16 cellular contexts compared by ENCODE assay signal in genomic region chr9:80004687-80005086, GRCh38.
DNase-seq lines count a peak whose midpoint lies in the region; ATAC-seq, FAIRE-seq and TF ChIP-seq lines count a peak whose summit lies in the region.
"Had no signal": no experiment of that assay in that cellular context is flagged by ENCODE, and none has a peak within 500 bp of the region (broad histone marks: within the 10 kb centered on the region; RNA-seq: fewer than 3 reads in every experiment).

No MANE protein-coding gene starts in this region.

- H3F3A ChIP-seq in PC-3 (ENCODE audit: low read length, unreplicated experiment), result no peaks in the 10 kb centered on the region

- BruUV-seq in PC-3 (replicated peaks; lab: Mats Ljungman, UMichigan) (no TSS peak), endothelial cell of umbilical vein (replicated peaks; lab: Mats Ljungman, UMichigan) (no TSS peak)

- dilution Hi-C loops in endothelial cell of umbilical vein (cut with MboI; ENCODE audit: extremely low pct_ligation_motif_present, low sequenced_read_pairs), result no loop called here

- H3K27me3 ChIP-seq in PC-3 (ENCODE audit: low read length), result no peaks in the 10 kb centered on the region
- H3K27me3 ChIP-seq in endothelial cell of umbilical vein (ENCODE audit: control insufficient read depth in 2 of 2, insufficient read depth in 2 of 2, low read length in 2 of 2), result no peaks in the 10 kb centered on the region
- peaks cover 0 to under 1% (median 0%) of the 10 kb centered on the region in 4 donors for H3K27me3 ChIP-seq in pancreas

- H2AFZ ChIP-seq in PC-3 (ENCODE audit: low read length) (no peak overlapping the region), endothelial cell of umbilical vein (ENCODE audit: low read depth, low read length) (no peak overlapping the region)
- H2AFZ ChIP-seq: GM23338 had no signal

- H3K27ac ChIP-seq in PC-3 (ENCODE audit: low read length), result no peak overlapping the region
- H3K27ac ChIP-seq in endothelial cell of umbilical vein (ENCODE audit: insufficient read depth, low read depth, low read length), result no peak overlapping the region
- no peak overlapping the region for H3K27ac ChIP-seq in pancreas

- peak; percentile 38 for DNase-seq in LHCN-M2 (ENCODE audit: low read depth)
- peak; percentile 52 for DNase-seq in PC-3
- peak; percentile 36 for DNase-seq in endothelial cell of umbilical vein (ENCODE audit: low read depth, low spot score)
- DNase-seq in pancreas, result no peak
- no peak for DNase-seq in D721Med (ENCODE audit: insufficient read length, low spot score)
- DNase-seq: COR-L47, NCI-H1105 treated with DMSO at 0.1 percent for 48 hours, NCI-H187, NCI-H2171, NCI-H446 treated with DMSO at 0.1 percent for 48 hours, SW 1271 had no signal

- H3K4me1 ChIP-seq in PC-3 (ENCODE audit: insufficient read depth, low read length), result peaks cover 4% of the 10 kb centered on the region; the same call in 1 of the 2 replicates
- no peaks in the 10 kb centered on the region for H3K4me1 ChIP-seq in endothelial cell of umbilical vein (ENCODE audit: control insufficient read depth, extremely low read depth, insufficient read depth, low read length)
- H3K4me1 ChIP-seq in pancreas, result no peaks in the 10 kb centered on the region

- H3K4me2 ChIP-seq in PC-3 (ENCODE audit: low read length) (no peak overlapping the region), endothelial cell of umbilical vein (ENCODE audit: insufficient read depth, low read length) (no peak overlapping the region)
- H3K4me2 ChIP-seq: GM23338 had no signal

- H3K4me3 ChIP-seq in PC-3 (ENCODE audit: low read length) (no peak overlapping the region), endothelial cell of umbilical vein (replicated peaks in 1 of 3; ENCODE audit: insufficient read depth in 1 of 3, low read depth in 1 of 3, low read length in 3 of 3) (no peak overlapping the region), pancreas (no peak overlapping the region)
- H3K4me3 ChIP-seq: GM23338 had no signal

- TF ChIP-seq POLR2A in endothelial cell of umbilical vein (IDR thresholded peaks at IDR 0.05; ENCODE audit: low read depth, low read length), result no peak

- H3K79me2 ChIP-seq in PC-3 (ENCODE audit: low read length) (no peaks in the 10 kb centered on the region), endothelial cell of umbilical vein (ENCODE audit: control insufficient read depth, insufficient read depth, low read length) (no peaks in the 10 kb centered on the region)

- CTCF ChIA-PET in PC-3 (lab: Charles Lee) (no interaction called here), endothelial cell of umbilical vein (lab: Charles Lee) (interaction anchor here (1.0 kb wide), 1 partner anchor 129 kb away, joined by 3 read pairs; no protein-coding TSS in a partner anchor)

- TF ChIP-seq CTCF in PC-3 (conservative IDR thresholded peaks at IDR 0.05; ENCODE audit: low read depth, low read length) (no peak), endothelial cell of umbilical vein (IDR thresholded peaks at IDR 0.05; ENCODE audit: extremely low read depth in 1 of 2, insufficient read depth in 1 of 2, low read depth in 1 of 2, low read length in 2 of 2) (no peak), pancreas (IDR thresholded peaks at IDR 0.05) (no peak), D721Med (IDR thresholded peaks at IDR 0.05; ENCODE audit: insufficient read depth, missing control alignments) (no peak)

- intact Hi-C loops in PC-3 (cut with micrococcal nuclease), result no loop called here
- intact Hi-C loops in endothelial cell of umbilical vein (cut with micrococcal nuclease), result no loop called here
- intact Hi-C loops in pancreas (cut with DNase I), result no loop called here

- no peak for ATAC-seq in PC-3
- peak in 3 of 4 donors; percentile 44 to 70 (median 70) for ATAC-seq in pancreas
- no peak for ATAC-seq in GM18907 (IDR thresholded peaks at IDR 0.05; ENCODE audit: unreplicated experiment)
- ATAC-seq in HG02588 (IDR thresholded peaks at IDR 0.05; ENCODE audit: unreplicated experiment), result no peak
- no peak for ATAC-seq in GM18517 (IDR thresholded peaks at IDR 0.05; ENCODE audit: unreplicated experiment)
- ATAC-seq: GM23338, Panc1 had no signal

- FAIRE-seq in endothelial cell of umbilical vein (lab: Jason Lieb, UNC) (no peak), pancreas (lab: Jason Lieb, UNC) (no peak), D721Med (lab: Jason Lieb, UNC) (no peak)

- POLR2A ChIA-PET in PC-3 (lab: Charles Lee; ENCODE audit: unreplicated experiment) (no interaction called here), endothelial cell of umbilical vein (lab: Charles Lee) (interaction anchor here (0.6 kb wide), 1 partner anchor 192 kb away, joined by 5 read pairs; no protein-coding TSS in a partner anchor)

- H3K9me3 ChIP-seq in PC-3 (ENCODE audit: low read length) (no peaks in the 10 kb centered on the region), endothelial cell of umbilical vein (replicated peaks; ENCODE audit: control insufficient read depth, insufficient read depth, low read length) (no peaks in the 10 kb centered on the region), pancreas (no peaks in the 10 kb centered on the region)

- H3K9ac ChIP-seq in PC-3 (ENCODE audit: low read length) (no peak overlapping the region), endothelial cell of umbilical vein (replicated peaks; ENCODE audit: extremely low read depth, insufficient read depth, low read length) (no peak overlapping the region)

- H3K36me3 ChIP-seq in PC-3 (ENCODE audit: low read depth, low read length) (no peaks in the 10 kb centered on the region), endothelial cell of umbilical vein (ENCODE audit: control insufficient read depth in 2 of 2, extremely low read depth in 1 of 2, insufficient read depth in 2 of 2, low read length in 2 of 2) (no peaks in the 10 kb centered on the region), pancreas (no peaks in the 10 kb centered on the region)

- no peaks in the 10 kb centered on the region for H3K9me2 ChIP-seq in PC-3 (replicated peaks; ENCODE audit: low read length)

- H3K9me1 ChIP-seq in endothelial cell of umbilical vein (replicated peaks; ENCODE audit: control insufficient read depth, extremely low read depth, insufficient read depth, low read length), result no peaks in the 10 kb centered on the region

- H4K20me1 ChIP-seq in PC-3 (ENCODE audit: low read length) (no peaks in the 10 kb centered on the region), endothelial cell of umbilical vein (replicated peaks; ENCODE audit: control insufficient read depth, extremely low read depth, insufficient read depth, low read length) (no peaks in the 10 kb centered on the region)

TF ChIP-seq in endothelial cell of umbilical vein, 7 proteins besides CTCF, POLR2A, EP300 and RAD21:
- no peak for TF ChIP-seq MAX (IDR thresholded peaks at IDR 0.05; ENCODE audit: insufficient read depth, insufficient read length)
- no peak for TF ChIP-seq GATA2 (IDR thresholded peaks at IDR 0.05; ENCODE audit: insufficient read depth, insufficient read length, low read depth, low read length)
- TF ChIP-seq EZH2 (IDR thresholded peaks at IDR 0.05; ENCODE audit: borderline replicate concordance, low read depth, low read length, severe bottlenecking), result no peak
- no peak for TF ChIP-seq FOS (IDR thresholded peaks at IDR 0.05; ENCODE audit: borderline replicate concordance, insufficient read depth, low read length)
- TF ChIP-seq MYC (IDR thresholded peaks at IDR 0.05; ENCODE audit: low read depth, low read length), result no peak
- no peak for TF ChIP-seq POLR2AphosphoS5 (IDR thresholded peaks at IDR 0.05; ENCODE audit: insufficient read depth, low read depth, low read length)
- no peak for TF ChIP-seq JUN (IDR thresholded peaks at IDR 0.05; ENCODE audit: borderline replicate concordance, insufficient read depth, insufficient read length, low read depth)

Comparison
In these comparisons a context has a peak if more than half of its experiments do, and no peak if none do; other contexts are left out.
1. DNase-seq: peak in LHCN-M2 (single experiment), PC-3 (single experiment) and endothelial cell of umbilical vein (single experiment); none in pancreas (0 of 6) and D721Med (single experiment).
2. ATAC-seq: peak in pancreas (3 of 4); none in PC-3 (single experiment), GM18907 (single experiment), HG02588 (single experiment) and GM18517 (single experiment).